Comparison of ENCODE assay signal across 8 cellular contexts in genomic region chr20:63134711-63135361, GRCh38.
DNase-seq lines count a peak whose midpoint lies in the region; ATAC-seq, FAIRE-seq and TF ChIP-seq lines count a peak whose summit lies in the region.
"Not testable (repeated sequence)": the region's sequence is repeated elsewhere in the genome, so short reads cannot be mapped to it uniquely, and the experiment has no call there.

No MANE protein-coding gene starts in this region.

- H3K27me3 Mint-ChIP-seq in CD4-positive, alpha-beta T cell, result peaks cover 17% of the 10 kb centered on the region
- not testable (repeated sequence) for H3K27me3 Mint-ChIP-seq in GM23338 (ENCODE audit: insufficient read depth, low read depth, poor library complexity); activated CD4-positive, alpha-beta memory T cell treated with anti-CD3 and anti-CD28 coated beads for 36 hours; activated T-cell treated with anti-CD3 and anti-CD28 coated beads, Interleukin-2, amount 50 U/mL, for 72 hours (ENCODE audit: low read depth)

- H3K4me2 ChIP-seq in GM23338, result not testable (repeated sequence)

- FAIRE-seq in kidney (lab: Jason Lieb, UNC), result not testable (repeated sequence)

- not testable (repeated sequence) for H3K9me2 ChIP-seq in GM23338 (ENCODE audit: insufficient read depth)

- POLR2A ChIA-PET in CD4-positive, alpha-beta T cell (lab: Charles Lee); activated CD4-positive, alpha-beta memory T cell treated with anti-CD3 and anti-CD28 coated beads for 36 hours (lab: Charles Lee): not testable (repeated sequence)

- not testable (repeated sequence) for H4K20me1 ChIP-seq in GM23338 (replicated peaks; ENCODE audit: insufficient read depth)

- H3K27ac ChIP-seq in CD4-positive, alpha-beta T cell (ENCODE audit: low read depth, low read length); GM23338 (ENCODE audit: low read depth); RWPE2 (ENCODE audit: poor library complexity, severe bottlenecking); kidney (ENCODE audit: low read depth in 2 of 2, low read length in 2 of 2): not testable (repeated sequence)

- TF ChIP-seq CTCF in CD4-positive, alpha-beta T cell (IDR thresholded peaks at IDR 0.05); GM23338 (conservative IDR thresholded peaks at IDR 0.05; ENCODE audit: low read depth in 2 of 2); RWPE2 (IDR thresholded peaks at IDR 0.05; ENCODE audit: poor library complexity, severe bottlenecking); kidney (IDR thresholded peaks at IDR 0.05; ENCODE audit: borderline replicate concordance, extremely low read depth, insufficient read depth): not testable (repeated sequence)

- not testable (repeated sequence) for H3K36me3 ChIP-seq in GM23338 (ENCODE audit: insufficient read depth); RWPE2 (ENCODE audit: low read depth); kidney (ENCODE audit: control insufficient read depth in 1 of 2, insufficient read depth in 2 of 2, low read length in 2 of 2)

- H3K27ac Mint-ChIP-seq in CD4-positive, alpha-beta T cell; GM23338; activated CD4-positive, alpha-beta memory T cell treated with anti-CD3 and anti-CD28 coated beads for 36 hours; activated T-cell treated with anti-CD3 and anti-CD28 coated beads, Interleukin-2, amount 50 U/mL, for 72 hours: not testable (repeated sequence)

- H3K27me3 ChIP-seq in CD4-positive, alpha-beta T cell (ENCODE audit: control insufficient read depth, insufficient read depth, low read length), result peaks cover 17% of the 10 kb centered on the region
- not testable (repeated sequence) for H3K27me3 ChIP-seq in GM23338 (ENCODE audit: insufficient read depth)
- peaks cover 48% of the 10 kb centered on the region for H3K27me3 ChIP-seq in RWPE2 (ENCODE audit: insufficient read depth, poor library complexity, severe bottlenecking)

- H3F3A ChIP-seq in GM23338 (replicated peaks; ENCODE audit: low read depth), result not testable (repeated sequence)

- not testable (repeated sequence) for H3K4me3 ChIP-seq in GM23338; RWPE2 (ENCODE audit: severe bottlenecking); kidney (ENCODE audit: low read length in 2 of 2)

- H3K79me2 ChIP-seq in GM23338 (replicated peaks; ENCODE audit: insufficient read depth), result not testable (repeated sequence)

- intact Hi-C loops in CD4-positive, alpha-beta T cell (cut with DNase I, micrococcal nuclease); activated CD4-positive, alpha-beta memory T cell treated with anti-CD3 and anti-CD28 coated beads for 36 hours (cut with micrococcal nuclease); kidney (cut with DNase I): not testable (repeated sequence)

- not testable (repeated sequence) for DNase-seq in CD4-positive, alpha-beta T cell; GM23338 (ENCODE audit: low spot score); activated T-cell treated with anti-CD3 and anti-CD28 coated beads, Interleukin-2, amount 50 U/mL, for 72 hours
- DNase-seq in RWPE2 (ENCODE audit: low spot score), result peak; percentile 69
- DNase-seq in activated CD4-positive, alpha-beta memory T cell treated with anti-CD3 and anti-CD28 coated beads for 36 hours, result peak; percentile 17
- peak; percentile 9 for DNase-seq in effector CD8-positive, alpha-beta T cell (lab: John Stamatoyannopoulos, UW)
- peak; percentile 29 for DNase-seq in kidney
- DNase-seq in stimulated activated CD4-positive, alpha-beta T cell treated with anti-CD3 and anti-CD28 coated beads, Interleukin-1b, Interleukin-23, amount 100 ng/mL, for 48 hours, result peak; percentile 11

- H3K4me3 Mint-ChIP-seq in CD4-positive, alpha-beta T cell; GM23338; activated CD4-positive, alpha-beta memory T cell treated with anti-CD3 and anti-CD28 coated beads for 36 hours; activated T-cell treated with anti-CD3 and anti-CD28 coated beads, Interleukin-2, amount 50 U/mL, for 72 hours: not testable (repeated sequence)

- ATAC-seq in CD4-positive, alpha-beta T cell (ENCODE audit: poor library complexity), result peak; percentile 55
- ATAC-seq in GM23338, result peak; percentile 15
- ATAC-seq in RWPE2 (ENCODE audit: low read depth), result not testable (repeated sequence)
- ATAC-seq in activated T-cell treated with anti-CD3 and anti-CD28 coated beads, Interleukin-2, amount 50 U/mL, for 72 hours (replicated peaks in 1 of 2), result peak; percentile 60 to 70

- H3K4me1 Mint-ChIP-seq in CD4-positive, alpha-beta T cell (ENCODE audit: low read depth); GM23338; activated CD4-positive, alpha-beta memory T cell treated with anti-CD3 and anti-CD28 coated beads for 36 hours (ENCODE audit: low read depth); activated T-cell treated with anti-CD3 and anti-CD28 coated beads, Interleukin-2, amount 50 U/mL, for 72 hours (ENCODE audit: low read depth): not testable (repeated sequence)

- not testable (repeated sequence) for H2AFZ ChIP-seq in GM23338

- not testable (repeated sequence) for H3K9me3 Mint-ChIP-seq in CD4-positive, alpha-beta T cell; GM23338; activated CD4-positive, alpha-beta memory T cell treated with anti-CD3 and anti-CD28 coated beads for 36 hours; activated T-cell treated with anti-CD3 and anti-CD28 coated beads, Interleukin-2, amount 50 U/mL, for 72 hours

- not testable (repeated sequence) for H3K9me3 ChIP-seq in CD4-positive, alpha-beta T cell (ENCODE audit: control insufficient read depth, low read length); RWPE2 (ENCODE audit: severe bottlenecking); kidney (ENCODE audit: control insufficient read depth in 1 of 2, low read length in 2 of 2)

- CTCF ChIA-PET in CD4-positive, alpha-beta T cell (lab: Charles Lee); activated CD4-positive, alpha-beta memory T cell treated with anti-CD3 and anti-CD28 coated beads for 36 hours (lab: Charles Lee): not testable (repeated sequence)

- H3K36me3 Mint-ChIP-seq in CD4-positive, alpha-beta T cell (ENCODE audit: low read depth); GM23338 (ENCODE audit: low read depth); activated CD4-positive, alpha-beta memory T cell treated with anti-CD3 and anti-CD28 coated beads for 36 hours; activated T-cell treated with anti-CD3 and anti-CD28 coated beads, Interleukin-2, amount 50 U/mL, for 72 hours (ENCODE audit: insufficient read depth in 2 of 2): not testable (repeated sequence)

- not testable (repeated sequence) for H3K4me1 ChIP-seq in GM23338 (ENCODE audit: insufficient read depth); RWPE2 (ENCODE audit: insufficient read depth, poor library complexity, severe bottlenecking); kidney (ENCODE audit: control insufficient read depth in 1 of 2, insufficient read depth in 1 of 2, low read depth in 1 of 2, low read length in 2 of 2)

- not testable (repeated sequence) for H3K9ac ChIP-seq in kidney (ENCODE audit: low read length in 2 of 2)
